ENCODE assay signal across 18 cellular contexts in genomic region chr4:5878359-5878758, GRCh38. TPM values are rescaled to one million over a fixed set of nuclear protein-coding genes. Genes with fewer than 3 reads are reported as not detected.
"Had no signal": no experiment of that assay in that cellular context is flagged by ENCODE, and none has a peak within 500 bp of the region (broad histone marks: within the 10 kb centered on the region; RNA-seq: fewer than 3 reads in every experiment).

No MANE protein-coding gene starts in this region.

- DNase-seq: activated CD4-positive, alpha-beta T cell treated with anti-CD3 and anti-CD28 coated beads, Interleukin-2, amount 10 ng/mL, durations not matched to agents 24 days and 14 days; activated CD8-positive, alpha-beta memory T cell treated with anti-CD3 and anti-CD28 coated beads, Interleukin-2, amount 50 U/mL, for 48 hours; activated CD8-positive, alpha-beta T cell treated with anti-CD3 and anti-CD28 coated beads, Interleukin-2, amount 10 ng/mL, durations not matched to agents 7 days and 5 days; activated gamma-delta T cell; activated T-cell treated with anti-CD3 and anti-CD28 coated beads, Interleukin-2, amount 50 U/mL, for 72 hours; amygdala; body of pancreas; central memory CD4-positive, alpha-beta T cell; colonic mucosa; nephron progenitor cell; right lobe of liver; stimulated activated naive CD8-positive, alpha-beta T cell treated with anti-CD3 and anti-CD28 coated beads, Interleukin-15, Interleukin-2, amounts not matched to agents 100 U/mL and 50 U/mL, for 24 hours; trophoblast cell had no signal

- FAIRE-seq: TTC549 had no signal

- H3K4me1 Mint-ChIP-seq: activated CD4-positive, alpha-beta T cell treated with anti-CD3 and anti-CD28 coated beads, Interleukin-2, amount 10 ng/mL, durations not matched to agents 24 days and 14 days; mesothelial cell of epicardium; nephron progenitor cell had no signal

- ATAC-seq: activated CD8-positive, alpha-beta T cell treated with anti-CD3 and anti-CD28 coated beads, Interleukin-2, amount 10 ng/mL, durations not matched to agents 7 days and 5 days; activated naive CD4-positive, alpha-beta T cell treated with anti-CD3 and anti-CD28 coated beads, Interleukin-2, amount 50 U/mL, for 72 hours; activated T-cell treated with anti-CD3 and anti-CD28 coated beads, Interleukin-2, amount 50 U/mL, for 72 hours; body of pancreas; esophagus mucosa; right lobe of liver; stimulated activated naive CD8-positive, alpha-beta T cell treated with anti-CD3 and anti-CD28 coated beads, Interleukin-15, Interleukin-2, amounts not matched to agents 100 U/mL and 50 U/mL, for 24 hours; WTC11 had no signal

- H3K36me3 Mint-ChIP-seq: mesothelial cell of epicardium had no signal

- H3K27ac Mint-ChIP-seq: activated CD4-positive, alpha-beta T cell treated with anti-CD3 and anti-CD28 coated beads, Interleukin-2, amount 10 ng/mL, durations not matched to agents 24 days and 14 days; activated CD8-positive, alpha-beta T cell treated with anti-CD3 and anti-CD28 coated beads, Interleukin-2, amount 10 ng/mL, durations not matched to agents 7 days and 5 days; activated naive CD4-positive, alpha-beta T cell treated with anti-CD3 and anti-CD28 coated beads, Interleukin-2, amount 50 U/mL, for 72 hours; activated T-cell treated with anti-CD3 and anti-CD28 coated beads, Interleukin-2, amount 50 U/mL, for 72 hours; mesothelial cell of epicardium; nephron progenitor cell; WTC11 had no signal

- H3K9me3 Mint-ChIP-seq: nephron progenitor cell had no signal

- H3K4me3 Mint-ChIP-seq: activated CD4-positive, alpha-beta T cell treated with anti-CD3 and anti-CD28 coated beads, Interleukin-2, amount 10 ng/mL, durations not matched to agents 24 days and 14 days; activated CD8-positive, alpha-beta T cell treated with anti-CD3 and anti-CD28 coated beads, Interleukin-2, amount 10 ng/mL, durations not matched to agents 7 days and 5 days; activated T-cell treated with anti-CD3 and anti-CD28 coated beads, Interleukin-2, amount 50 U/mL, for 72 hours; mesothelial cell of epicardium; nephron progenitor cell; WTC11 had no signal

RNA-seq across cellular contexts. Expression of gene CRMP1, which starts 14.5 kb away (rescaled TPM):
- total RNA-seq: activated CD4-positive, alpha-beta T cell treated with anti-CD3 and anti-CD28 coated beads, Interleukin-2, amount 10 ng/mL, durations not matched to agents 24 days and 14 days; activated CD8-positive, alpha-beta T cell treated with anti-CD3 and anti-CD28 coated beads, Interleukin-2, amount 10 ng/mL, durations not matched to agents 7 days and 5 days; activated naive CD4-positive, alpha-beta T cell treated with anti-CD3 and anti-CD28 coated beads, Interleukin-2, amount 50 U/mL, for 72 hours; activated T-cell treated with anti-CD3 and anti-CD28 coated beads, Interleukin-2, amount 50 U/mL, for 72 hours had no signal
